In genomic region chr14:61252354-61253063, GRCh38 we compare ENCODE assay signal across 8 cellular contexts.
DNase-seq lines count a peak whose midpoint lies in the region; ATAC-seq lines count a peak whose summit lies in the region.

No MANE protein-coding gene starts in this region.

- ATAC-seq in GM18867 (IDR thresholded peaks at IDR 0.05; ENCODE audit: unreplicated experiment) (peak; percentile 94), HG03097 (IDR thresholded peaks at IDR 0.05; ENCODE audit: low FRiP score, unreplicated experiment) (peak; percentile 84)

- DNase-seq in AG08396 (ENCODE audit: low spot score) (peak; percentile 80), NCI-H2171 (lab: John Stamatoyannopoulos, UW) (peak; percentile 81), UCSD-AML1 (lab: John Stamatoyannopoulos, UW; ENCODE audit: unreplicated experiment) (peak; percentile 62), brain pericyte (ENCODE audit: low read depth, low spot score) (peak; percentile 81), iris pigment epithelial cell (ENCODE audit: low read depth) (peak; percentile 99)
- peak; percentile 5 to 17 for DNase-seq in stimulated activated CD4-positive, alpha-beta T cell treated with anti-CD3 and anti-CD28 coated beads, Interleukin-15, amount 100 ng/mL, for 1 hour (ENCODE audit: low read depth in 1 of 2, low spot score in 1 of 2)

Comparison
In these comparisons a context has a peak if more than half of its experiments do, and no peak if none do; other contexts are left out.
1. Peak in every context shown above with its lines: DNase-seq and ATAC-seq.
2. DNase-seq: peak in every context shown above with its lines; median percentile 99 in iris pigment epithelial cell; 81 in NCI-H2171; 81 in brain pericyte; 80 in AG08396; 62 in UCSD-AML1; 11 in stimulated activated CD4-positive, alpha-beta T cell treated with anti-CD3 and anti-CD28 coated beads, Interleukin-15, amount 100 ng/mL, for 1 hour.